ENCODE assay signal across 15 cellular contexts in the genomic region with DNA sequence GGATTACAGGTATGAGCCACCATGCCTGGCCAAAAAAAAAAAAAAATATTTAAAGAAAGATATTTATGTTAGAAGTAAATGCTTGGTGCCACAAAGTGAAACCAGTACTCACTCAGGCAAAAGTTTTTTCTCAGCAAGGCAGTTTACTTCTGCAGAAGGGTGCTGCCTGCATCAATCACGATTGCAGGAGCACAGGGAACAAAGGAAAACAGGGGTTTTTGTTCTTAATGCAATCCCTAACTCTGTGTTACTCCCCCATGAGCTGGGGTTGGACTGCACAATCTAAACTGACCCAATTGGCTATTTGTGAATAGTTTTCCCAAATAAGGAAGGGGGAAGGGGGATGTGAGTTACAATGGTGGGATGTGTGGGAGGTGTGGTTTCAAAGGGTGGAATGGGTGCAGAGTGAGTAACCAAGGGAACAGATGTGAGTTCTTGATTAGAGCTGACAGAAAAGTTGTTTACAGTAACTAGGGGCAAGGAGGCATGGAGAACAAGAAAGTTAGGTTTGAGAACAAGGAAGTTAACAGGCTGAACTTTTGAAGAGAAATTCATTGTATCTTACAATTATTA.
A peak's percentile ranks its signal among the peaks of the same experiment; 100 is the strongest.
DNase-seq lines count a peak whose midpoint lies in the region; ATAC-seq and TF ChIP-seq lines count a peak whose summit lies in the region.
"Had no signal": no experiment of that assay in that cellular context is flagged by ENCODE, and none has a peak within 500 bp of the region (broad histone marks: within the 10 kb centered on the region; RNA-seq: fewer than 3 reads in every experiment).

No MANE protein-coding gene starts in this region.

- H3K36me3 Mint-ChIP-seq in activated T-helper 17 cell treated with anti-CD3 and anti-CD28 coated beads, Interleukin-2, amount 50 U/mL, for 72 hours (ENCODE audit: low read depth): no peaks in the 10 kb centered on the region
- peaks cover 8% of the 10 kb centered on the region for H3K36me3 Mint-ChIP-seq in type B pancreatic cell

- no peaks in the 10 kb centered on the region for H3K9me3 ChIP-seq in hepatocyte (ENCODE audit: low read depth)

- no peak overlapping the region for H3K4me2 ChIP-seq in hepatocyte
- H3K4me2 ChIP-seq: BLaER1 had no signal

- no peaks in the 10 kb centered on the region for H4K20me1 ChIP-seq in hepatocyte (ENCODE audit: insufficient read depth, poor library complexity, severe bottlenecking)
- H4K20me1 ChIP-seq: BLaER1 had no signal

- H2AFZ ChIP-seq in hepatocyte: no peak overlapping the region

- H3K4me3 Mint-ChIP-seq in activated T-helper 17 cell treated with anti-CD3 and anti-CD28 coated beads, Interleukin-2, amount 50 U/mL, for 72 hours: no peak overlapping the region
- H3K4me3 Mint-ChIP-seq in type B pancreatic cell: no peak overlapping the region
- H3K4me3 Mint-ChIP-seq: CD8-positive, alpha-beta T cell had no signal

- H3K4me1 ChIP-seq in hepatocyte (ENCODE audit: insufficient read depth): no peaks in the 10 kb centered on the region
- H3K4me1 ChIP-seq: BLaER1 had no signal

- no peaks in the 10 kb centered on the region for H3K27me3 Mint-ChIP-seq in activated T-helper 17 cell treated with anti-CD3 and anti-CD28 coated beads, Interleukin-2, amount 50 U/mL, for 72 hours
- no peaks in the 10 kb centered on the region for H3K27me3 Mint-ChIP-seq in type B pancreatic cell

- no peak overlapping the region for H3K4me3 ChIP-seq in hepatocyte
- H3K4me3 ChIP-seq: BLaER1 had no signal

- WGBS in hepatocyte (ENCODE audit: low lambda C conversion rate, missing lambda C conversion rate): 52% methylated on average over 1 of the region's 1 CpG

- peaks cover 8% of the 10 kb centered on the region for H3K4me1 Mint-ChIP-seq in activated T-helper 17 cell treated with anti-CD3 and anti-CD28 coated beads, Interleukin-2, amount 50 U/mL, for 72 hours
- H3K4me1 Mint-ChIP-seq in type B pancreatic cell (ENCODE audit: unreplicated experiment): no peaks in the 10 kb centered on the region

- DNase-seq in SKM-1 treated with dmso at 0.1 percent for 144 hours (lab: John Stamatoyannopoulos, UW; ENCODE audit: unreplicated experiment) (peak; percentile 5), SKM-1 (lab: John Stamatoyannopoulos, UW; ENCODE audit: unreplicated experiment) (no peak), hepatocyte (ENCODE audit: low spot score) (no peak), type B pancreatic cell (ENCODE audit: extremely low spot score, unreplicated experiment) (no peak), ureter (ENCODE audit: low spot score) (no peak)
- DNase-seq in activated CD8-positive, alpha-beta memory T cell treated with anti-CD3 and anti-CD28 coated beads, Interleukin-2, amount 50 U/mL, for 48 hours: no peak
- DNase-seq: CD8-positive, alpha-beta T cell; DMS79; MM.1S; NCI-H1417; NCI-H187 treated with DMSO at 0.1 percent for 48 hours; NCI-H446 treated with DMSO at 0.1 percent for 48 hours had no signal

- H3K36me3 ChIP-seq in hepatocyte (replicated peaks; ENCODE audit: insufficient read depth, low read depth): no peaks in the 10 kb centered on the region

- H3K27ac Mint-ChIP-seq in activated T-helper 17 cell treated with anti-CD3 and anti-CD28 coated beads, Interleukin-2, amount 50 U/mL, for 72 hours: no peak overlapping the region
- H3K27ac Mint-ChIP-seq in type B pancreatic cell: peak overlapping the region; percentile 62
- H3K27ac Mint-ChIP-seq: CD8-positive, alpha-beta T cell had no signal

- H3K27ac ChIP-seq in hepatocyte: peak overlapping the region; percentile 62
- H3K27ac ChIP-seq: BLaER1 had no signal

- no peak for TF ChIP-seq CTCF in hepatocyte (IDR thresholded peaks at IDR 0.05; ENCODE audit: poor library complexity)
- no peak for TF ChIP-seq CTCF in type B pancreatic cell (conservative IDR thresholded peaks at IDR 0.05)

- ATAC-seq in activated T-helper 17 cell treated with anti-CD3 and anti-CD28 coated beads, Interleukin-2, amount 50 U/mL, for 72 hours (replicated peaks): peak; percentile 24
- ATAC-seq in GM19023 (IDR thresholded peaks at IDR 0.05; ENCODE audit: unreplicated experiment): no peak
- ATAC-seq: CD8-positive, alpha-beta T cell had no signal

- no peaks in the 10 kb centered on the region for H3K9me2 ChIP-seq in hepatocyte (replicated peaks; ENCODE audit: insufficient read depth)

- peaks cover 6% of the 10 kb centered on the region for H3K9me3 Mint-ChIP-seq in activated T-helper 17 cell treated with anti-CD3 and anti-CD28 coated beads, Interleukin-2, amount 50 U/mL, for 72 hours
- peaks cover 5% of the 10 kb centered on the region for H3K9me3 Mint-ChIP-seq in type B pancreatic cell

- no peaks in the 10 kb centered on the region for H3K27me3 ChIP-seq in hepatocyte
- H3K27me3 ChIP-seq: BLaER1 had no signal

- H3K79me2 ChIP-seq in hepatocyte: no peaks in the 10 kb centered on the region
